Comparison of ENCODE assay signal across 19 cellular contexts in the genomic region with DNA sequence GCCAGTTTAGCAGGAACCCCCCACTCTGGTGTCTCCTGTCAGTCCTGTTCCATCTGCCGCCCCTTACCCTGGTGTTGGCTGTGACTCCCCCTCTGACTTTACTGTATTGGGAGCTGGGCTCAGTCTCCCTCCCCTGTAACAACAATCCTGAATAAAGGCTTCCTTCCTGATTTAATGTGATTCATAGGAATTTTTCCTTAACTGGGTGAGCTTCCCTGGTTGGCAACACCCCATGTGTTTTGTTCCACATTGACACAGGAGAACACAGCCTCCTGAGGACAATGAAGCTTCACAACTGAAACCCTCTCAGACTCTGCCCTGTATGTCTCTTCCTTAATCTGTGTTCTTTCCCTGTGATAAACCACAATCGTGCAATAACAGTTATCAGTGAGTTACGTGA. TPM values are rescaled to one million over a fixed set of nuclear protein-coding genes. Genes with fewer than 3 reads are reported as not detected.
A peak's percentile ranks its signal among the peaks of the same experiment; 100 is the strongest.
DNase-seq lines count a peak whose midpoint lies in the region; ATAC-seq and TF ChIP-seq lines count a peak whose summit lies in the region.
"Had no signal": no experiment of that assay in that cellular context is flagged by ENCODE, and none has a peak within 500 bp of the region (broad histone marks: within the 10 kb centered on the region; RNA-seq: fewer than 3 reads in every experiment).

No MANE protein-coding gene starts in this region.

- no peak overlapping the region for H3K4me2 ChIP-seq in neural progenitor cell
- H3K4me2 ChIP-seq: A549 had no signal

- H3K4me3 ChIP-seq in neural progenitor cell (no peak overlapping the region), WERI-Rb-1 (ENCODE audit: low read depth, low read length) (no peak overlapping the region)
- H3K4me3 ChIP-seq: A549 had no signal

- H3K27ac ChIP-seq in neural progenitor cell (no peak overlapping the region), WERI-Rb-1 (no peak overlapping the region)
- H3K27ac ChIP-seq: 22Rv1, A549, C4-2B, HL-60 had no signal

- no peaks in the 10 kb centered on the region for H3K9me3 Mint-ChIP-seq in neural progenitor cell
- H3K9me3 Mint-ChIP-seq in activated T-helper 17 cell treated with anti-CD3 and anti-CD28 coated beads, Interleukin-2, amount 50 U/mL, for 72 hours, result no peaks in the 10 kb centered on the region
- H3K9me3 Mint-ChIP-seq: CD4-positive, alpha-beta T cell; HFFc6 had no signal

- no peaks in the 10 kb centered on the region for H3K79me2 ChIP-seq in neural progenitor cell (ENCODE audit: low read depth)

- no peak overlapping the region for H3K4me3 Mint-ChIP-seq in neural progenitor cell
- H3K4me3 Mint-ChIP-seq in activated T-helper 17 cell treated with anti-CD3 and anti-CD28 coated beads, Interleukin-2, amount 50 U/mL, for 72 hours, result no peak overlapping the region
- H3K4me3 Mint-ChIP-seq: CD4-positive, alpha-beta T cell; HFFc6 had no signal

- no peak for TF ChIP-seq CTCF in neural progenitor cell (IDR thresholded peaks at IDR 0.05)
- TF ChIP-seq CTCF in WERI-Rb-1 (IDR thresholded peaks at IDR 0.05; ENCODE audit: low read depth, low read length), result no peak

- no peak for ATAC-seq in GM18858 (IDR thresholded peaks at IDR 0.05; ENCODE audit: unreplicated experiment)
- ATAC-seq in activated T-helper 17 cell treated with anti-CD3 and anti-CD28 coated beads, Interleukin-2, amount 50 U/mL, for 72 hours (replicated peaks), result no peak
- ATAC-seq: A549, HCT116 had no signal

- H2AFZ ChIP-seq in neural progenitor cell (replicated peaks), result no peak overlapping the region

- H3K36me3 Mint-ChIP-seq in neural progenitor cell, result no peaks in the 10 kb centered on the region
- H3K36me3 Mint-ChIP-seq in activated T-helper 17 cell treated with anti-CD3 and anti-CD28 coated beads, Interleukin-2, amount 50 U/mL, for 72 hours (ENCODE audit: low read depth), result no peaks in the 10 kb centered on the region

- peaks cover 42% of the 10 kb centered on the region for H3K4me1 Mint-ChIP-seq in neural progenitor cell
- peaks cover 4% of the 10 kb centered on the region for H3K4me1 Mint-ChIP-seq in activated T-helper 17 cell treated with anti-CD3 and anti-CD28 coated beads, Interleukin-2, amount 50 U/mL, for 72 hours

- peaks cover 23% of the 10 kb centered on the region for H3K27me3 Mint-ChIP-seq in neural progenitor cell (ENCODE audit: insufficient read depth, low read depth)
- peaks cover 3% of the 10 kb centered on the region for H3K27me3 Mint-ChIP-seq in activated T-helper 17 cell treated with anti-CD3 and anti-CD28 coated beads, Interleukin-2, amount 50 U/mL, for 72 hours

- no peaks in the 10 kb centered on the region for H3K27me3 ChIP-seq in neural progenitor cell
- H3K27me3 ChIP-seq in WERI-Rb-1 (ENCODE audit: insufficient read depth, low read depth, severe bottlenecking), result no peaks in the 10 kb centered on the region

- H3K9me3 ChIP-seq in neural progenitor cell (ENCODE audit: low read depth), result no peaks in the 10 kb centered on the region
- no peaks in the 10 kb centered on the region for H3K9me3 ChIP-seq in WERI-Rb-1 (ENCODE audit: severe bottlenecking)
- H3K9me3 ChIP-seq: A549, Caco-2 had no signal

- H3K36me3 ChIP-seq in neural progenitor cell, result no peaks in the 10 kb centered on the region
- no peaks in the 10 kb centered on the region for H3K36me3 ChIP-seq in WERI-Rb-1

- peak overlapping the region; percentile 64 for H3K27ac Mint-ChIP-seq in neural progenitor cell
- H3K27ac Mint-ChIP-seq in activated T-helper 17 cell treated with anti-CD3 and anti-CD28 coated beads, Interleukin-2, amount 50 U/mL, for 72 hours, result no peak overlapping the region
- H3K27ac Mint-ChIP-seq: CD4-positive, alpha-beta T cell; HFFc6 had no signal

- peak; percentile 17 for DNase-seq in activated effector memory CD4-positive, alpha-beta T cell treated with anti-CD3 and anti-CD28 coated beads, Interleukin-2, amount 50 U/mL, for 16 hours
- no peak for DNase-seq in activated effector memory CD4-positive, alpha-beta T cell treated with Interleukin-2 at 50 U/mL for 16 hours
- peak; percentile 26 to 78 for DNase-seq in dermis microvascular lymphatic vessel endothelial cell (ENCODE audit: low read depth in 2 of 2)
- no peak for DNase-seq in neural progenitor cell (ENCODE audit: low spot score)
- no peak for DNase-seq in WERI-Rb-1
- DNase-seq: AML-193; Caco-2; CD4-positive, alpha-beta T cell; GOT3; H7; HFFc6 had no signal

- H3F3A ChIP-seq in neural progenitor cell (ENCODE audit: low read depth), result peaks cover 19% of the 10 kb centered on the region

- no peaks in the 10 kb centered on the region for H4K20me1 ChIP-seq in neural progenitor cell (ENCODE audit: low read depth)

- H3K9ac ChIP-seq in neural progenitor cell, result no peak overlapping the region

- peaks cover 22% of the 10 kb centered on the region for H3K4me1 ChIP-seq in neural progenitor cell
- H3K4me1 ChIP-seq: A549, Caco-2 had no signal

RNA-seq across cellular contexts. Expression of gene APOL4, which starts 8.4 kb away (rescaled TPM):
- total RNA-seq in dermis microvascular lymphatic vessel endothelial cell (3.6 and 7.1 TPM in 2 replicates), neural progenitor cell (ENCODE audit: low replicate concordance) (0.56 and 0.82 TPM in 2 replicates)
- 1 to 10 TPM in 1 of 2 donors, under 1 TPM in 1; 0.56 to 1.2 TPM for total RNA-seq in activated T-helper 17 cell treated with anti-CD3 and anti-CD28 coated beads, Interleukin-2, amount 50 U/mL, for 72 hours
- total RNA-seq: Caco-2; CD4-positive, alpha-beta T cell; H7; HFFc6; HT1080 had no signal

RNA-seq across cellular contexts. Expression of gene APOL3, which starts 32.6 kb away (rescaled TPM):
- total RNA-seq in dermis microvascular lymphatic vessel endothelial cell, result 118 and 218 TPM in 2 replicates
- total RNA-seq in neural progenitor cell (ENCODE audit: low replicate concordance), result not detected in 2 replicates
- total RNA-seq in activated T-helper 17 cell treated with anti-CD3 and anti-CD28 coated beads, Interleukin-2, amount 50 U/mL, for 72 hours, result 100 to 1,000 TPM in 1 of 2 donors, 10 to 100 TPM in 1; 99.3 to 118 TPM
- total RNA-seq: Caco-2 had no signal

RNA-seq across cellular contexts. Expression of gene APOL2, which starts 46.2 kb away (rescaled TPM):
- total RNA-seq in dermis microvascular lymphatic vessel endothelial cell (37.9 and 62.1 TPM in 2 replicates), neural progenitor cell (ENCODE audit: low replicate concordance) (10.9 and 12.8 TPM in 2 replicates)
- total RNA-seq in activated T-helper 17 cell treated with anti-CD3 and anti-CD28 coated beads, Interleukin-2, amount 50 U/mL, for 72 hours, result 100 to 1,000 TPM; 105 to 116 TPM

RNA-seq across cellular contexts. Expression of gene APOL1, which starts 59.8 kb away (rescaled TPM):
- total RNA-seq in dermis microvascular lymphatic vessel endothelial cell (4.9 and 8.0 TPM in 2 replicates), neural progenitor cell (ENCODE audit: low replicate concordance) (not detected in 2 replicates)
- 10 to 100 TPM; 52.8 to 89.4 TPM for total RNA-seq in activated T-helper 17 cell treated with anti-CD3 and anti-CD28 coated beads, Interleukin-2, amount 50 U/mL, for 72 hours
- total RNA-seq: H7 had no signal

Comparison
In these comparisons a context has a peak if more than half of its experiments do, and no peak if none do; other contexts are left out.
1. DNase-seq: peak in activated effector memory CD4-positive, alpha-beta T cell treated with anti-CD3 and anti-CD28 coated beads, Interleukin-2, amount 50 U/mL, for 16 hours (single experiment) and dermis microvascular lymphatic vessel endothelial cell (2 of 2); none in activated effector memory CD4-positive, alpha-beta T cell treated with Interleukin-2 at 50 U/mL for 16 hours (single experiment), neural progenitor cell (single experiment) and WERI-Rb-1 (single experiment).
2. RNA of gene APOL3, which starts 32.6 kb away (total RNA-seq): 99.3 to 118 TPM in activated T-helper 17 cell treated with anti-CD3 and anti-CD28 coated beads, Interleukin-2, amount 50 U/mL, for 72 hours and 118 to 218 TPM in dermis microvascular lymphatic vessel endothelial cell; not detected in neural progenitor cell; every median in the first group is over 100 times any median in the second.